Comparison of ENCODE assay signal across 24 cellular contexts in the genomic region with DNA sequence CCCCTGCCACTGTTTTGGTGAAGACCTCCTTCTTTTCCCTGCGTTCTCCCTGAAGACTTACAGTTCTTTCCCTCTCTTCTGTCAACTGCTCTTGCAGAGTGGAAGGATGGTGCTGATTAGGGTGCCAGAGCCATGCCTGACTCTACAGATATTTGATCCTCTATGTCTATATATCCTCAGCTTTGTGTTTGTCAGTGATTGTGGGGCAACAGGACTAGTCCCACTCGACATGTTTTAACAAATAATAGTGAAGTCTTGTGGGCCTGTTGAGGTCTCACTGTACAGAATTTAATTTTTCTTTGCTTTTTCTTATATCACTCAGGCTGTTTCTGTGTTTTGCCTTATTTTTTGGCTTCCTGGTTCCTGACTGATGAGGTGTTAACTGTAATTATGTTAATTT.
"Had no signal": no experiment of that assay in that cellular context is flagged by ENCODE, and none has a peak within 500 bp of the region (broad histone marks: within the 10 kb centered on the region; RNA-seq: fewer than 3 reads in every experiment).

No MANE protein-coding gene starts in this region.

- H3K36me3 ChIP-seq: thyroid gland, upper lobe of left lung, vagina had no signal

- H3K27ac ChIP-seq: thyroid gland, upper lobe of left lung, vagina had no signal

- H3K27ac Mint-ChIP-seq: activated CD4-positive, alpha-beta T cell treated with anti-CD3 and anti-CD28 coated beads for 36 hours; activated CD8-positive, alpha-beta memory T cell treated with anti-CD3 and anti-CD28 coated beads, Interleukin-2, amount 10 ng/mL, durations not matched to agents 7 days and 5 days; activated CD8-positive, alpha-beta T cell treated with anti-CD3 and anti-CD28 coated beads, Interleukin-2, amount 10 ng/mL, durations not matched to agents 7 days and 5 days; activated naive CD4-positive, alpha-beta T cell treated with anti-CD3 and anti-CD28 coated beads for 36 hours; activated naive CD8-positive, alpha-beta T cell treated with anti-CD3 and anti-CD28 coated beads, Interleukin-2, amount 50 U/mL, for 24 hours; activated T-cell treated with anti-CD3 and anti-CD28 coated beads, Interleukin-2, amount 50 U/mL, for 72 hours; dendritic cell treated with granulocyte-macrophage colony-stimulating factor and Interleukin-4, amounts not matched to agents 40 ng/mL and 50 ng/mL, for 4 days; stimulated activated naive CD8-positive, alpha-beta T cell treated with anti-CD3 and anti-CD28 coated beads, Interleukin-15, Interleukin-2, amounts not matched to agents 100 ng/mL and 50 ng/mL, for 24 hours; T-helper 2 cell treated with Interferon-gamma antibody and Interleukin-4, amounts not matched to agents 5 μg/mL and 100 μg/mL, for 36 hours had no signal

- H3K4me3 Mint-ChIP-seq: activated CD4-positive, alpha-beta T cell treated with anti-CD3 and anti-CD28 coated beads for 36 hours; activated CD8-positive, alpha-beta memory T cell treated with anti-CD3 and anti-CD28 coated beads, Interleukin-2, amount 10 ng/mL, durations not matched to agents 7 days and 5 days; activated CD8-positive, alpha-beta T cell treated with anti-CD3 and anti-CD28 coated beads, Interleukin-2, amount 10 ng/mL, durations not matched to agents 7 days and 5 days; activated naive CD4-positive, alpha-beta T cell treated with anti-CD3 and anti-CD28 coated beads for 36 hours; activated naive CD8-positive, alpha-beta T cell treated with anti-CD3 and anti-CD28 coated beads, Interleukin-2, amount 50 U/mL, for 24 hours; dendritic cell treated with granulocyte-macrophage colony-stimulating factor and Interleukin-4, amounts not matched to agents 40 ng/mL and 50 ng/mL, for 4 days; stimulated activated naive CD8-positive, alpha-beta T cell treated with anti-CD3 and anti-CD28 coated beads, Interleukin-15, Interleukin-2, amounts not matched to agents 100 ng/mL and 50 ng/mL, for 24 hours had no signal

- ATAC-seq: activated CD4-positive, alpha-beta T cell treated with anti-CD3 and anti-CD28 coated beads for 36 hours; activated CD8-positive, alpha-beta memory T cell treated with anti-CD3 and anti-CD28 coated beads, Interleukin-2, amount 10 ng/mL, durations not matched to agents 7 days and 5 days; activated CD8-positive, alpha-beta T cell treated with anti-CD3 and anti-CD28 coated beads, Interleukin-2, amount 10 ng/mL, durations not matched to agents 7 days and 5 days; activated naive CD8-positive, alpha-beta T cell treated with anti-CD3 and anti-CD28 coated beads, Interleukin-2, amount 50 U/mL, for 24 hours; activated T-cell treated with anti-CD3 and anti-CD28 coated beads, Interleukin-2, amount 50 U/mL, for 72 hours; left cardiac atrium; left ventricle myocardium superior; right cardiac atrium had no signal

- H3K9me3 ChIP-seq: thyroid gland, upper lobe of left lung, vagina had no signal

- H3K27me3 Mint-ChIP-seq: activated CD4-positive, alpha-beta T cell treated with anti-CD3 and anti-CD28 coated beads for 36 hours; activated naive CD8-positive, alpha-beta T cell treated with anti-CD3 and anti-CD28 coated beads, Interleukin-2, amount 50 U/mL, for 24 hours; stimulated activated naive CD8-positive, alpha-beta T cell treated with anti-CD3 and anti-CD28 coated beads, Interleukin-15, Interleukin-2, amounts not matched to agents 100 ng/mL and 50 ng/mL, for 24 hours had no signal

- H3K9me3 Mint-ChIP-seq: T-helper 2 cell treated with Interferon-gamma antibody and Interleukin-4, amounts not matched to agents 5 μg/mL and 100 μg/mL, for 36 hours had no signal

- DNase-seq: activated CD4-positive, alpha-beta T cell treated with anti-CD3 and anti-CD28 coated beads for 36 hours; activated CD4-positive, CD25-positive, alpha-beta regulatory T cell; activated CD8-positive, alpha-beta memory T cell treated with anti-CD3 and anti-CD28 coated beads, Interleukin-2, amount 10 ng/mL, durations not matched to agents 7 days and 5 days; activated CD8-positive, alpha-beta T cell treated with anti-CD3 and anti-CD28 coated beads, Interleukin-2, amount 10 ng/mL, durations not matched to agents 7 days and 5 days; activated effector memory CD4-positive, alpha-beta T cell treated with Interleukin-2 at 50 U/mL for 16 hours; activated naive CD8-positive, alpha-beta T cell treated with anti-CD3 and anti-CD28 coated beads, Interleukin-2, amount 50 U/mL, for 24 hours; activated T-cell treated with anti-CD3 and anti-CD28 coated beads, Interleukin-2, amount 50 U/mL, for 72 hours; amygdala; central memory CD4-positive, alpha-beta T cell; effector CD4-positive, alpha-beta T cell; left cardiac atrium; left ventricle myocardium superior; posterior cingulate gyrus; right cardiac atrium; stimulated activated CD4-positive, alpha-beta T cell treated with anti-CD3 and anti-CD28 coated beads, Interleukin-2, amount 100 ng/mL, for 48 hours; substantia nigra; T-helper 1 cell; thyroid gland; upper lobe of left lung had no signal

- H3K4me3 ChIP-seq: thyroid gland, upper lobe of left lung, vagina had no signal

- H3K27me3 ChIP-seq: thyroid gland, upper lobe of left lung, vagina had no signal
